ENCODE assay signal across 11 cellular contexts in the genomic region with DNA sequence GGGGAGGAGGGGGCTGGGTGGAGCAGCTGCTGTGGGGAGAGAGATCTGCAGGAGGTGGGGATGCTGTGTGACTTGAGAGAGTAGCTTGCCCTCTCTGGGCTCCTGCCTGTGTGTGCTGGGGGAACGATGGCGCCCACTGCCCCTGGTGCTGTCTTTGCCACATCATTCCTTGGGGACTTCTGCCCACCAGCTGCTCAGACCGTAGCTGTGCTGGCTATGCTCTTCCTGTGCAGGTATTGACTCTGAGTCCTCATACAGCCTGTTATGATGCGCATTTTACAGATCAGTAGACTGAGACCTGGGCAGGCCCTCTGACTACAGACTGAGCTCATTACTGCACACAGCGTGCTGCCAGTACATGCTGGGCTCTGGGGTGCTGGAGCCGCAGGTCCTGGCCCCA. TPM values are rescaled to one million over a fixed set of nuclear protein-coding genes. Genes with fewer than 3 reads are reported as not detected.
A peak's percentile ranks its signal among the peaks of the same experiment; 100 is the strongest.
DNase-seq lines count a peak whose midpoint lies in the region; ATAC-seq and TF ChIP-seq lines count a peak whose summit lies in the region.
"Had no signal": no experiment of that assay in that cellular context is flagged by ENCODE, and none has a peak within 500 bp of the region (broad histone marks: within the 10 kb centered on the region; RNA-seq: fewer than 3 reads in every experiment).

No MANE protein-coding gene starts in this region.

- H3K36me3 ChIP-seq in heart left ventricle: peaks cover 2 to 44% (median 14%) of the 10 kb centered on the region in 9 donors
- H3K36me3 ChIP-seq in upper lobe of right lung: peaks cover 17% of the 10 kb centered on the region

- H3K27me3 ChIP-seq in heart left ventricle (no peaks in the 10 kb centered on the region), upper lobe of right lung (no peaks in the 10 kb centered on the region)
- H3K27me3 ChIP-seq: ascending aorta had no signal

- no peaks in the 10 kb centered on the region for H3K9me3 Mint-ChIP-seq in effector memory CD8-positive, alpha-beta T cell
- no peaks in the 10 kb centered on the region for H3K9me3 Mint-ChIP-seq in natural killer cell

- intact Hi-C loops in heart left ventricle (cut with DNase I) (loop anchor here (1.0 to 5.0 kb wide), 8 partner anchors 42 to 95 kb away; partner anchors contain the start of gene DNM2 (in 6 of the 10)), Right ventricle myocardium superior (cut with DNase I) (loop anchor here (2.0 kb wide), 2 partner anchors 50 to 96 kb away; partner anchors contain the start of gene DNM2), natural killer cell (cut with micrococcal nuclease) (no loop called here), upper lobe of right lung (cut with DNase I) (no loop called here)

- H3K27ac ChIP-seq in heart left ventricle (peak overlapping the region; percentile 70 to 97 (median 88)), upper lobe of right lung (peak overlapping the region; percentile 55)

- no peak overlapping the region for H3K4me3 Mint-ChIP-seq in effector memory CD8-positive, alpha-beta T cell
- no peak overlapping the region for H3K4me3 Mint-ChIP-seq in natural killer cell

- peaks cover 21 to 68% (median 62%) of the 10 kb centered on the region in 12 donors for H3K4me1 ChIP-seq in heart left ventricle
- peaks cover 52% of the 10 kb centered on the region for H3K4me1 ChIP-seq in upper lobe of right lung

- ATAC-seq in heart left ventricle (peak in 1 of 4 donors; percentile 1), Right ventricle myocardium superior (ENCODE audit: poor library complexity) (no peak), natural killer cell (no peak), upper lobe of right lung (no peak), HG02763 (IDR thresholded peaks at IDR 0.05; ENCODE audit: unreplicated experiment) (no peak), esophagus mucosa (no peak)
- ATAC-seq in effector memory CD8-positive, alpha-beta T cell (replicated peaks): no peak

- H3K4me1 Mint-ChIP-seq in effector memory CD8-positive, alpha-beta T cell (ENCODE audit: low read depth in 2 of 2): peaks cover 29% of the 10 kb centered on the region in 2 donors
- H3K4me1 Mint-ChIP-seq in natural killer cell: peaks cover 31 to 44% of the 10 kb centered on the region in 2 donors

- no peak for TF ChIP-seq POLR2A in heart left ventricle (IDR thresholded peaks at IDR 0.05)

- H3K27ac Mint-ChIP-seq in effector memory CD8-positive, alpha-beta T cell: peak overlapping the region; percentile 72 to 90
- peak overlapping the region; percentile 37 to 72 for H3K27ac Mint-ChIP-seq in natural killer cell

- WGBS in heart left ventricle, 4 donors: 65 to 79% (median 72%) methylated on average over 3 to 6 of the region's 6 CpGs

- no peaks in the 10 kb centered on the region for H3K27me3 Mint-ChIP-seq in effector memory CD8-positive, alpha-beta T cell
- H3K27me3 Mint-ChIP-seq in natural killer cell (ENCODE audit: low read depth in 2 of 2): no peaks in the 10 kb centered on the region

- H3K36me3 Mint-ChIP-seq in effector memory CD8-positive, alpha-beta T cell (ENCODE audit: insufficient read depth): peaks cover 44% of the 10 kb centered on the region
- no peaks in the 10 kb centered on the region for H3K36me3 Mint-ChIP-seq in natural killer cell

- H3K4me3 ChIP-seq in heart left ventricle (peak overlapping the region in 2 of 12 donors; percentile 0 to 18), upper lobe of right lung (no peak overlapping the region)
- H3K4me3 ChIP-seq: ascending aorta had no signal

- DNase-seq in heart left ventricle (no peak), Right ventricle myocardium superior (no peak), natural killer cell (no peak), upper lobe of right lung (no peak), SW 1271 (lab: John Stamatoyannopoulos, UW) (no peak)
- no peak for DNase-seq in effector memory CD8-positive, alpha-beta T cell
- DNase-seq: activated CD4-positive, CD25-positive, alpha-beta regulatory T cell treated with anti-CD3 and anti-CD28 coated beads, Interleukin-2, amount 50 U/mL, for 72 hours; NCI-H1417 treated with DMSO at 0.1 percent for 48 hours had no signal

- H3K9me3 ChIP-seq in heart left ventricle: no peaks in the 10 kb centered on the region
- H3K9me3 ChIP-seq in upper lobe of right lung: no peaks in the 10 kb centered on the region
- H3K9me3 ChIP-seq: ascending aorta had no signal

- TF ChIP-seq CTCF in heart left ventricle (IDR thresholded peaks at IDR 0.05): no peak
- no peak for TF ChIP-seq CTCF in natural killer cell (IDR thresholded peaks at IDR 0.05)
- TF ChIP-seq CTCF in upper lobe of right lung (IDR thresholded peaks at IDR 0.05): no peak

RNA-seq across cellular contexts. Expression of gene DNM2, which starts 51.1 kb away (rescaled TPM):
- 100 to 1,000 TPM in 8 of 9 donors, 10 to 100 TPM in 1; 98.9 to 204 (median 137) TPM for total RNA-seq in heart left ventricle
- 100 to 1,000 TPM in 1 of 2 donors, 10 to 100 TPM in 1; 98.9 to 118 TPM for polyA plus RNA-seq in heart left ventricle
- 180 TPM for total RNA-seq in Right ventricle myocardium superior
- 100 to 1,000 TPM; 419 to 491 (median 428) TPM for total RNA-seq in natural killer cell
- 280 TPM for total RNA-seq in upper lobe of right lung
- total RNA-seq in esophagus mucosa: 79.8 TPM

Comparison
In these comparisons a context has a peak if more than half of its experiments do, and no peak if none do; other contexts are left out.
1. intact Hi-C loops: an anchor here in heart left ventricle (1.0 to 5.0 kb wide) and Right ventricle myocardium superior (2.0 kb wide); none called in natural killer cell and upper lobe of right lung.